ENCODE assay signal across 20 cellular contexts in genomic region chr3:14135581-14135980, GRCh38.
"Had no signal": no experiment of that assay in that cellular context is flagged by ENCODE, and none has a peak within 500 bp of the region (broad histone marks: within the 10 kb centered on the region; RNA-seq: fewer than 3 reads in every experiment).

No MANE protein-coding gene starts in this region.

- H3K9me3 Mint-ChIP-seq: dendritic cell treated with granulocyte-macrophage colony-stimulating factor and Interleukin-4, amounts not matched to agents 40 ng/mL and 50 ng/mL, for 4 days; effector memory CD8-positive, alpha-beta T cell; immature natural killer cell; nephron progenitor cell had no signal

- FAIRE-seq: colon, small intestine had no signal

- H3K4me3 ChIP-seq: esophagus squamous epithelium, left ventricle myocardium inferior, lung, sigmoid colon, tibial artery, upper lobe of left lung, uterus had no signal

- H3K4me1 ChIP-seq: upper lobe of left lung, uterus had no signal

- H3K4me3 Mint-ChIP-seq: dendritic cell treated with granulocyte-macrophage colony-stimulating factor and Interleukin-4, amounts not matched to agents 40 ng/mL and 50 ng/mL, for 4 days; effector memory CD8-positive, alpha-beta T cell; immature natural killer cell; nephron progenitor cell had no signal

- H3K27me3 ChIP-seq: esophagus squamous epithelium, neutrophil, sigmoid colon, tibial artery, upper lobe of left lung, uterus had no signal

- ATAC-seq: effector memory CD8-positive, alpha-beta T cell had no signal

- H3K4me1 Mint-ChIP-seq: nephron progenitor cell had no signal

- H3K27ac ChIP-seq: esophagus squamous epithelium, left ventricle myocardium inferior, neutrophil, sigmoid colon, upper lobe of left lung, uterus had no signal

- H3K27ac Mint-ChIP-seq: dendritic cell treated with granulocyte-macrophage colony-stimulating factor and Interleukin-4, amounts not matched to agents 40 ng/mL and 50 ng/mL, for 4 days had no signal

- H3K36me3 ChIP-seq: uterus had no signal

- H3K9me3 ChIP-seq: esophagus squamous epithelium, left ventricle myocardium inferior, neutrophil, sigmoid colon, tibial artery, upper lobe of left lung, uterus had no signal

- DNase-seq: effector memory CD8-positive, alpha-beta T cell; esophagus squamous epithelium; foreskin fibroblast; immature natural killer cell; left cardiac atrium; left ventricle myocardium inferior; mesenchymal stem cell; midbrain; nephron progenitor cell; sigmoid colon; small intestine; stimulated activated CD4-positive, alpha-beta T cell treated with anti-CD3 and anti-CD28 coated beads, Interleukin-12 subunit alpha, Interleukin-12 subunit beta, amount 100 ng/mL, for 4 hours; stimulated activated naive CD4-positive, alpha-beta T cell treated with Interleukin-2 at 50 U/mL for 16 hours; tibial artery; upper lobe of left lung; uterus had no signal

- H3K27me3 Mint-ChIP-seq: dendritic cell treated with granulocyte-macrophage colony-stimulating factor and Interleukin-4, amounts not matched to agents 40 ng/mL and 50 ng/mL, for 4 days; effector memory CD8-positive, alpha-beta T cell had no signal
